Comparison of ENCODE assay signal across 11 cellular contexts in the genomic region with DNA sequence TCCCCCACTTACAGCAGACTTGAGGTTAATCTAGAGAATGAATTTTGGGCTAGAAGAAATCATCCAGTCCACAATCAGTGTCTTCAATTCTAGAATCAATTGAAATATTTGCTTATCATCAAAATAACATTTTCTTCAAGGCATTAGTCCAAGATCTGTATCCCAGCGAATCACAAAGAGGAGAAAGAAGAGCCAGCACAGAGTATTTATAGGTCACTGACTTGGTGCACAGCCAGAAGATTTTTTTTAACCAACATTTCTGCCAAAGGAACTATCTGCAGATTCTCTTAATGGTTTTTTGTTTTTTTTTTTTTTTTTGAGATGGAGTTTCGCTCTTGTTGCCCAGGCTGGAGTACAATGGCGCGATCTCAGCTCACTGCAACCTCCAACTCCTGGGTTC.
DNase-seq lines count a peak whose midpoint lies in the region; ATAC-seq and TF ChIP-seq lines count a peak whose summit lies in the region.
"Had no signal": no experiment of that assay in that cellular context is flagged by ENCODE, and none has a peak within 500 bp of the region (broad histone marks: within the 10 kb centered on the region; RNA-seq: fewer than 3 reads in every experiment).

No MANE protein-coding gene starts in this region.

- DNase-seq in G401 (ENCODE audit: low spot score) = peak; percentile 60
- DNase-seq in WTC11 (ENCODE audit: low spot score) = no peak
- DNase-seq in fibroblast of pulmonary artery (ENCODE audit: low read depth) = peak; percentile 85
- peak; percentile 63 for DNase-seq in renal cortical epithelial cell (ENCODE audit: low read depth)
- DNase-seq in hepatocyte (ENCODE audit: low spot score) = no peak
- no peak for DNase-seq in foreskin keratinocyte
- DNase-seq in PC-9 = no peak
- DNase-seq: erythroblast, NCI-H1092 treated with DMSO at 0.1 percent for 48 hours had no signal

- no peaks in the 10 kb centered on the region for H4K20me1 ChIP-seq in hepatocyte (ENCODE audit: insufficient read depth, poor library complexity, severe bottlenecking)
- no peaks in the 10 kb centered on the region for H4K20me1 ChIP-seq in PC-9 (ENCODE audit: insufficient read depth)

- no peaks in the 10 kb centered on the region for H3F3A ChIP-seq in PC-9 (ENCODE audit: insufficient read depth, low read depth)

- TF ChIP-seq CTCF in WTC11 (IDR thresholded peaks at IDR 0.05) = no peak
- TF ChIP-seq CTCF in fibroblast of pulmonary artery (IDR thresholded peaks at IDR 0.05; ENCODE audit: low read length, missing control alignments) = no peak
- no peak for TF ChIP-seq CTCF in hepatocyte (IDR thresholded peaks at IDR 0.05; ENCODE audit: poor library complexity)
- TF ChIP-seq CTCF in foreskin keratinocyte (conservative IDR thresholded peaks at IDR 0.05) = no peak
- TF ChIP-seq CTCF in PC-9 (conservative IDR thresholded peaks at IDR 0.05) = no peak

- H3K27me3 Mint-ChIP-seq in WTC11 (ENCODE audit: low read depth) = no peaks in the 10 kb centered on the region; the same call in 1 of the 2 replicates

- peaks cover 33% of the 10 kb centered on the region for H3K4me1 Mint-ChIP-seq in WTC11

- no peak overlapping the region for H3K4me3 ChIP-seq in fibroblast of pulmonary artery (replicated peaks; ENCODE audit: low read depth, low read length)
- H3K4me3 ChIP-seq in hepatocyte = no peak overlapping the region
- H3K4me3 ChIP-seq in PC-9 = no peak overlapping the region

- no peak overlapping the region for H3K4me3 Mint-ChIP-seq in WTC11

- H2AFZ ChIP-seq in hepatocyte = no peak overlapping the region
- H2AFZ ChIP-seq in PC-9 = no peak overlapping the region

- H3K9me3 ChIP-seq in hepatocyte (ENCODE audit: low read depth) (no peaks in the 10 kb centered on the region), PC-9 (ENCODE audit: insufficient read depth, low read depth) (no peaks in the 10 kb centered on the region)

- intact Hi-C loops in PC-9 (cut with micrococcal nuclease; ENCODE audit: unreplicated experiment) = no loop called here

- BruUV-seq in PC-9 (replicated peaks; lab: Mats Ljungman, UMichigan) = no TSS peak

- 91% methylated on average over 4 of the region's 4 CpGs for WGBS in hepatocyte (ENCODE audit: low lambda C conversion rate, missing lambda C conversion rate)

- H3K4me2 ChIP-seq in hepatocyte (no peak overlapping the region), PC-9 (no peak overlapping the region)

- H3K36me3 ChIP-seq in hepatocyte (replicated peaks; ENCODE audit: insufficient read depth, low read depth) (no peaks in the 10 kb centered on the region), PC-9 (ENCODE audit: low read depth) (no peaks in the 10 kb centered on the region)

- POLR2A ChIA-PET in WTC11 (lab: Charles Lee) (no interaction called here), PC-9 (lab: Charles Lee; ENCODE audit: unreplicated experiment) (no interaction called here)

- no peaks in the 10 kb centered on the region for H3K36me3 Mint-ChIP-seq in WTC11

- H3K9me3 Mint-ChIP-seq in WTC11 = no peaks in the 10 kb centered on the region

- H3K27ac Mint-ChIP-seq in WTC11 = peak overlapping the region; percentile 11; the same call in 1 of the 2 replicates

- H3K79me2 ChIP-seq in hepatocyte = peaks cover 4% of the 10 kb centered on the region
- 0 out of 2 replicates have a peak, but pooled peaks cover 4% of the 10 kb centered on the region for H3K79me2 ChIP-seq in PC-9 (ENCODE audit: low read depth)

- in situ Hi-C loops in G401 (cut with HindIII; ENCODE audit: low sequenced_read_pairs) = no loop called here

- H3K4me1 ChIP-seq in hepatocyte (ENCODE audit: insufficient read depth) (peaks cover 3% of the 10 kb centered on the region), foreskin keratinocyte (peaks cover 4% of the 10 kb centered on the region), PC-9 (replicated peaks; ENCODE audit: insufficient read depth) (peaks cover 10% of the 10 kb centered on the region)

- CTCF ChIA-PET in WTC11 (lab: Charles Lee) (interaction anchor here (0.6 kb wide), 1 partner anchor 585 kb away, joined by 3 read pairs; no protein-coding TSS in a partner anchor), PC-9 (lab: Charles Lee) (no interaction called here)

- H3K27me3 ChIP-seq in hepatocyte = no peaks in the 10 kb centered on the region
- no peaks in the 10 kb centered on the region for H3K27me3 ChIP-seq in foreskin keratinocyte
- no peaks in the 10 kb centered on the region for H3K27me3 ChIP-seq in PC-9 (ENCODE audit: insufficient read depth, low read depth)

- no peak overlapping the region for H3K27ac ChIP-seq in hepatocyte
- no peak overlapping the region for H3K27ac ChIP-seq in foreskin keratinocyte
- no peak overlapping the region for H3K27ac ChIP-seq in PC-9
- H3K27ac ChIP-seq: HL-60 had no signal

- no peaks in the 10 kb centered on the region for H3K9me2 ChIP-seq in hepatocyte (replicated peaks; ENCODE audit: insufficient read depth)
- no peaks in the 10 kb centered on the region for H3K9me2 ChIP-seq in PC-9 (ENCODE audit: insufficient read depth)

- ATAC-seq in WTC11 = no peak
- ATAC-seq in HG03460 (IDR thresholded peaks at IDR 0.05; ENCODE audit: unreplicated experiment) = no peak
- no peak for ATAC-seq in foreskin keratinocyte

TF ChIP-seq in WTC11, 78 proteins besides CTCF, POLR2A, EP300 and RAD21 (continues in another document):
- TF ChIP-seq, protein P1, sequence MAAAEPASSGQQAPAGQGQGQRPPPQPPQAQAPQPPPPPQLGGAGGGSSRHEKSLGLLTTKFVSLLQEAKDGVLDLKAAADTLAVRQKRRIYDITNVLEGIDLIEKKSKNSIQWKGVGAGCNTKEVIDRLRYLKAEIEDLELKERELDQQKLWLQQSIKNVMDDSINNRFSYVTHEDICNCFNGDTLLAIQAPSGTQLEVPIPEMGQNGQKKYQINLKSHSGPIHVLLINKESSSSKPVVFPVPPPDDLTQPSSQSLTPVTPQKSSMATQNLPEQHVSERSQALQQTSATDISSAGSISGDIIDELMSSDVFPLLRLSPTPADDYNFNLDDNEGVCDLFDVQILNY (CRISPR knock-in tag; IDR thresholded peaks at IDR 0.05) = no peak
- TF ChIP-seq, protein P2, sequence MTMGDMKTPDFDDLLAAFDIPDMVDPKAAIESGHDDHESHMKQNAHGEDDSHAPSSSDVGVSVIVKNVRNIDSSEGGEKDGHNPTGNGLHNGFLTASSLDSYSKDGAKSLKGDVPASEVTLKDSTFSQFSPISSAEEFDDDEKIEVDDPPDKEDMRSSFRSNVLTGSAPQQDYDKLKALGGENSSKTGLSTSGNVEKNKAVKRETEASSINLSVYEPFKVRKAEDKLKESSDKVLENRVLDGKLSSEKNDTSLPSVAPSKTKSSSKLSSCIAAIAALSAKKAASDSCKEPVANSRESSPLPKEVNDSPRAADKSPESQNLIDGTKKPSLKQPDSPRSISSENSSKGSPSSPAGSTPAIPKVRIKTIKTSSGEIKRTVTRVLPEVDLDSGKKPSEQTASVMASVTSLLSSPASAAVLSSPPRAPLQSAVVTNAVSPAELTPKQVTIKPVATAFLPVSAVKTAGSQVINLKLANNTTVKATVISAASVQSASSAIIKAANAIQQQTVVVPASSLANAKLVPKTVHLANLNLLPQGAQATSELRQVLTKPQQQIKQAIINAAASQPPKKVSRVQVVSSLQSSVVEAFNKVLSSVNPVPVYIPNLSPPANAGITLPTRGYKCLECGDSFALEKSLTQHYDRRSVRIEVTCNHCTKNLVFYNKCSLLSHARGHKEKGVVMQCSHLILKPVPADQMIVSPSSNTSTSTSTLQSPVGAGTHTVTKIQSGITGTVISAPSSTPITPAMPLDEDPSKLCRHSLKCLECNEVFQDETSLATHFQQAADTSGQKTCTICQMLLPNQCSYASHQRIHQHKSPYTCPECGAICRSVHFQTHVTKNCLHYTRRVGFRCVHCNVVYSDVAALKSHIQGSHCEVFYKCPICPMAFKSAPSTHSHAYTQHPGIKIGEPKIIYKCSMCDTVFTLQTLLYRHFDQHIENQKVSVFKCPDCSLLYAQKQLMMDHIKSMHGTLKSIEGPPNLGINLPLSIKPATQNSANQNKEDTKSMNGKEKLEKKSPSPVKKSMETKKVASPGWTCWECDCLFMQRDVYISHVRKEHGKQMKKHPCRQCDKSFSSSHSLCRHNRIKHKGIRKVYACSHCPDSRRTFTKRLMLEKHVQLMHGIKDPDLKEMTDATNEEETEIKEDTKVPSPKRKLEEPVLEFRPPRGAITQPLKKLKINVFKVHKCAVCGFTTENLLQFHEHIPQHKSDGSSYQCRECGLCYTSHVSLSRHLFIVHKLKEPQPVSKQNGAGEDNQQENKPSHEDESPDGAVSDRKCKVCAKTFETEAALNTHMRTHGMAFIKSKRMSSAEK (CRISPR knock-in tag; IDR thresholded peaks at IDR 0.05; ENCODE audit: borderline replicate concordance) = no peak
- TF ChIP-seq, protein P3, sequence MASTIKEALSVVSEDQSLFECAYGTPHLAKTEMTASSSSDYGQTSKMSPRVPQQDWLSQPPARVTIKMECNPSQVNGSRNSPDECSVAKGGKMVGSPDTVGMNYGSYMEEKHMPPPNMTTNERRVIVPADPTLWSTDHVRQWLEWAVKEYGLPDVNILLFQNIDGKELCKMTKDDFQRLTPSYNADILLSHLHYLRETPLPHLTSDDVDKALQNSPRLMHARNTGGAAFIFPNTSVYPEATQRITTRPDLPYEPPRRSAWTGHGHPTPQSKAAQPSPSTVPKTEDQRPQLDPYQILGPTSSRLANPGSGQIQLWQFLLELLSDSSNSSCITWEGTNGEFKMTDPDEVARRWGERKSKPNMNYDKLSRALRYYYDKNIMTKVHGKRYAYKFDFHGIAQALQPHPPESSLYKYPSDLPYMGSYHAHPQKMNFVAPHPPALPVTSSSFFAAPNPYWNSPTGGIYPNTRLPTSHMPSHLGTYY (CRISPR knock-in tag; IDR thresholded peaks at IDR 0.05) = no peak
- TF ChIP-seq GTF2I (CRISPR knock-in tag; conservative IDR thresholded peaks at IDR 0.05) = no peak
- no peak for TF ChIP-seq SOX15 (CRISPR knock-in tag; IDR thresholded peaks at IDR 0.05)
- no peak for TF ChIP-seq EMX1 (CRISPR knock-in tag; IDR thresholded peaks at IDR 0.05)
- no peak for TF ChIP-seq TEAD4 (CRISPR knock-in tag; IDR thresholded peaks at IDR 0.05)
- TF ChIP-seq FOXP1 (CRISPR knock-in tag; IDR thresholded peaks at IDR 0.05; ENCODE audit: borderline replicate concordance) = no peak

Comparison
In these comparisons a context has a peak if more than half of its experiments do, and no peak if none do; other contexts are left out.
1. DNase-seq: peak in G401 (single experiment), fibroblast of pulmonary artery (single experiment) and renal cortical epithelial cell (single experiment); none in WTC11 (single experiment), hepatocyte (single experiment), foreskin keratinocyte (0 of 2) and PC-9 (0 of 2).